In the genomic region with DNA sequence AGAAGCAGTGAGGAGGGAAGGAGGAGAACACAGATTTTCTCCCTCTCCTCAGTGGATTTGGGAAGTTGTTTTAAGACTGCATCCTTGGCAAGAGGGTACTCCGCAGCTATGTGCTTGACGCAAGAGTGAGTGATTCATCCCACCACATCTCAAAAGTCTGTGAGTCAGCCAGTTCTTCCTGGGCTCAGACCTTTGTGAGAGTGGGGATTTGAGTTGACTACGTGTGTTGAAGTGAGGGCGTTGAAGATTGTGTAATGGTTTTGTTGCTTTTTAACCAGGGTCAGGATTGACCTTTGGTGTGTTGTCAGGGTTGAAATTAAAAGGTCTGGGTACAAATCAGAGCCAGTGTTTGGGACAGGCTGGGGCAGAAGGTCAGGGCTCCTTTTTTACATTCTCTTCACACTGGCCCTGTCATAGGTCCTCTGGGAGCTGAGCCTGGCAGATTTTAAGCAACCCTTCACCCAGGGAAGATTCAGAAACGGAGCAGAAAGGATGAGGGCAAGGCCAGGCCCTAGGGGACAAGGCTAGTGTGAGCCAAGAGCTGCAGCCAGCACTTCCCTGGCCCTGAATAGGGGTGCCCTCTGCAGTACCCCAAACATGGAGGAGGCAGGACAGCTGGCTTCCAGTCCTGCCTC, we compare ENCODE assay signal across 1 cellular context.
A peak's percentile ranks its signal among the peaks of the same experiment; 100 is the strongest.
TF ChIP-seq lines count a peak whose summit lies in the region.

No MANE protein-coding gene starts in this region.

TF ChIP-seq in HepG2, 621 proteins besides CTCF, POLR2A, EP300 and RAD21 (continued from another document and continues in another):
- TF ChIP-seq, protein P1, sequence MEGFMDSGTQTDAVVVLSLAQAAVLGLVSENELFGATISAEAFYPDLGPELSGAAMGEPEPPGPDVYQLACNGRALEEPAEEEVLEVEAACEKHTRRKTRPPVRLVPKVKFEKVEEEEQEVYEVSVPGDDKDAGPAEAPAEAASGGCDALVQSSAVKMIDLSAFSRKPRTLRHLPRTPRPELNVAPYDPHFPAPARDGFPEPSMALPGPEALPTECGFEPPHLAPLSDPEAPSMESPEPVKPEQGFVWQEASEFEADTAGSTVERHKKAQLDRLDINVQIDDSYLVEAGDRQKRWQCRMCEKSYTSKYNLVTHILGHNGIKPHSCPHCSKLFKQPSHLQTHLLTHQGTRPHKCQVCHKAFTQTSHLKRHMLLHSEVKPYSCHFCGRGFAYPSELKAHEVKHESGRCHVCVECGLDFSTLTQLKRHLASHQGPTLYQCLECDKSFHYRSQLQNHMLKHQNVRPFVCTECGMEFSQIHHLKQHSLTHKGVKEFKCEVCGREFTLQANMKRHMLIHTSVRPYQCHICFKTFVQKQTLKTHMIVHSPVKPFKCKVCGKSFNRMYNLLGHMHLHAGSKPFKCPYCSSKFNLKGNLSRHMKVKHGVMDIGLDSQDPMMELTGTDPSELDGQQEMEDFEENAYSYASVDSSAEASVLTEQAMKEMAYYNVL (CRISPR knock-in tag; IDR thresholded peaks at IDR 0.05; ENCODE audit: borderline replicate concordance): peak; percentile 91
- no peak for TF ChIP-seq YY1 (IDR thresholded peaks at IDR 0.05; ENCODE audit: insufficient read depth, insufficient replicate concordance, low read depth, low read length)
- TF ChIP-seq ZNF749 (CRISPR knock-in tag; IDR thresholded peaks at IDR 0.05; ENCODE audit: borderline replicate concordance): 0 out of 2 replicates have a peak, but pooled peaks have one; percentile 14
- TF ChIP-seq NAIF1 (CRISPR knock-in tag; IDR thresholded peaks at IDR 0.05; ENCODE audit: borderline replicate concordance): no peak
- TF ChIP-seq ZBTB21 (CRISPR knock-in tag; IDR thresholded peaks at IDR 0.05): peak; percentile 72
- TF ChIP-seq ZNF678 (CRISPR knock-in tag; IDR thresholded peaks at IDR 0.05): no peak
- peak; percentile 93 for TF ChIP-seq ZNF816 (CRISPR knock-in tag; IDR thresholded peaks at IDR 0.05; ENCODE audit: borderline replicate concordance)
- TF ChIP-seq SKI (IDR thresholded peaks at IDR 0.05; ENCODE audit: partially characterized antibody): peak; percentile 61
- peak; percentile 100 for TF ChIP-seq FOSL2 (CRISPR knock-in tag; IDR thresholded peaks at IDR 0.05)
- TF ChIP-seq ZNF556 (CRISPR knock-in tag; IDR thresholded peaks at IDR 0.05; ENCODE audit: borderline replicate concordance): peak; percentile 73; the same call in 1 of the 2 replicates
- peak; percentile 71 for TF ChIP-seq PHF5A (CRISPR knock-in tag; IDR thresholded peaks at IDR 0.05; ENCODE audit: low read depth, unreplicated experiment)
- TF ChIP-seq U2AF1 (optimal IDR thresholded peaks at IDR 0.05; ENCODE audit: low read depth, low read length): no peak
- TF ChIP-seq, protein P2, sequence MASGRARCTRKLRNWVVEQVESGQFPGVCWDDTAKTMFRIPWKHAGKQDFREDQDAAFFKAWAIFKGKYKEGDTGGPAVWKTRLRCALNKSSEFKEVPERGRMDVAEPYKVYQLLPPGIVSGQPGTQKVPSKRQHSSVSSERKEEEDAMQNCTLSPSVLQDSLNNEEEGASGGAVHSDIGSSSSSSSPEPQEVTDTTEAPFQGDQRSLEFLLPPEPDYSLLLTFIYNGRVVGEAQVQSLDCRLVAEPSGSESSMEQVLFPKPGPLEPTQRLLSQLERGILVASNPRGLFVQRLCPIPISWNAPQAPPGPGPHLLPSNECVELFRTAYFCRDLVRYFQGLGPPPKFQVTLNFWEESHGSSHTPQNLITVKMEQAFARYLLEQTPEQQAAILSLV (CRISPR knock-in tag; IDR thresholded peaks at IDR 0.05; ENCODE audit: borderline replicate concordance): no peak
- TF ChIP-seq FOXO1 (CRISPR knock-in tag; IDR thresholded peaks at IDR 0.05): peak; percentile 93
- TF ChIP-seq, protein P3, sequence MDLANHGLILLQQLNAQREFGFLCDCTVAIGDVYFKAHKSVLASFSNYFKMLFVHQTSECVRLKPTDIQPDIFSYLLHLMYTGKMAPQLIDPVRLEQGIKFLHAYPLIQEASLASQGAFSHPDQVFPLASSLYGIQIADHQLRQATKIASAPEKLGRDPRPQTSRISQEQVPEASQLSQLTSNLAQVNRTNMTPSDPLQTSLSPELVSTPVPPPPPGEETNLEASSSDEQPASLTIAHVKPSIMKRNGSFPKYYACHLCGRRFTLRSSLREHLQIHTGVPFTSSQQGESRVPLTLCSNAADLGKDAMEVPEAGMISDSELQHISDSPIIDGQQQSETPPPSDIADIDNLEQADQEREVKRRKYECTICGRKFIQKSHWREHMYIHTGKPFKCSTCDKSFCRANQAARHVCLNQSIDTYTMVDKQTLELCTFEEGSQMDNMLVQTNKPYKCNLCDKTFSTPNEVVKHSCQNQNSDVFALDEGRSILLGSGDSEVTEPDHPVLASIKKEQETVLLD (CRISPR knock-in tag; IDR thresholded peaks at IDR 0.05; ENCODE audit: low read depth): no peak
- TF ChIP-seq KDM6A (CRISPR knock-in tag; IDR thresholded peaks at IDR 0.05; ENCODE audit: low read depth): peak; percentile 61
- peak; percentile 97 for TF ChIP-seq CEBPG (CRISPR knock-in tag; IDR thresholded peaks at IDR 0.05)
- TF ChIP-seq, protein P4, sequence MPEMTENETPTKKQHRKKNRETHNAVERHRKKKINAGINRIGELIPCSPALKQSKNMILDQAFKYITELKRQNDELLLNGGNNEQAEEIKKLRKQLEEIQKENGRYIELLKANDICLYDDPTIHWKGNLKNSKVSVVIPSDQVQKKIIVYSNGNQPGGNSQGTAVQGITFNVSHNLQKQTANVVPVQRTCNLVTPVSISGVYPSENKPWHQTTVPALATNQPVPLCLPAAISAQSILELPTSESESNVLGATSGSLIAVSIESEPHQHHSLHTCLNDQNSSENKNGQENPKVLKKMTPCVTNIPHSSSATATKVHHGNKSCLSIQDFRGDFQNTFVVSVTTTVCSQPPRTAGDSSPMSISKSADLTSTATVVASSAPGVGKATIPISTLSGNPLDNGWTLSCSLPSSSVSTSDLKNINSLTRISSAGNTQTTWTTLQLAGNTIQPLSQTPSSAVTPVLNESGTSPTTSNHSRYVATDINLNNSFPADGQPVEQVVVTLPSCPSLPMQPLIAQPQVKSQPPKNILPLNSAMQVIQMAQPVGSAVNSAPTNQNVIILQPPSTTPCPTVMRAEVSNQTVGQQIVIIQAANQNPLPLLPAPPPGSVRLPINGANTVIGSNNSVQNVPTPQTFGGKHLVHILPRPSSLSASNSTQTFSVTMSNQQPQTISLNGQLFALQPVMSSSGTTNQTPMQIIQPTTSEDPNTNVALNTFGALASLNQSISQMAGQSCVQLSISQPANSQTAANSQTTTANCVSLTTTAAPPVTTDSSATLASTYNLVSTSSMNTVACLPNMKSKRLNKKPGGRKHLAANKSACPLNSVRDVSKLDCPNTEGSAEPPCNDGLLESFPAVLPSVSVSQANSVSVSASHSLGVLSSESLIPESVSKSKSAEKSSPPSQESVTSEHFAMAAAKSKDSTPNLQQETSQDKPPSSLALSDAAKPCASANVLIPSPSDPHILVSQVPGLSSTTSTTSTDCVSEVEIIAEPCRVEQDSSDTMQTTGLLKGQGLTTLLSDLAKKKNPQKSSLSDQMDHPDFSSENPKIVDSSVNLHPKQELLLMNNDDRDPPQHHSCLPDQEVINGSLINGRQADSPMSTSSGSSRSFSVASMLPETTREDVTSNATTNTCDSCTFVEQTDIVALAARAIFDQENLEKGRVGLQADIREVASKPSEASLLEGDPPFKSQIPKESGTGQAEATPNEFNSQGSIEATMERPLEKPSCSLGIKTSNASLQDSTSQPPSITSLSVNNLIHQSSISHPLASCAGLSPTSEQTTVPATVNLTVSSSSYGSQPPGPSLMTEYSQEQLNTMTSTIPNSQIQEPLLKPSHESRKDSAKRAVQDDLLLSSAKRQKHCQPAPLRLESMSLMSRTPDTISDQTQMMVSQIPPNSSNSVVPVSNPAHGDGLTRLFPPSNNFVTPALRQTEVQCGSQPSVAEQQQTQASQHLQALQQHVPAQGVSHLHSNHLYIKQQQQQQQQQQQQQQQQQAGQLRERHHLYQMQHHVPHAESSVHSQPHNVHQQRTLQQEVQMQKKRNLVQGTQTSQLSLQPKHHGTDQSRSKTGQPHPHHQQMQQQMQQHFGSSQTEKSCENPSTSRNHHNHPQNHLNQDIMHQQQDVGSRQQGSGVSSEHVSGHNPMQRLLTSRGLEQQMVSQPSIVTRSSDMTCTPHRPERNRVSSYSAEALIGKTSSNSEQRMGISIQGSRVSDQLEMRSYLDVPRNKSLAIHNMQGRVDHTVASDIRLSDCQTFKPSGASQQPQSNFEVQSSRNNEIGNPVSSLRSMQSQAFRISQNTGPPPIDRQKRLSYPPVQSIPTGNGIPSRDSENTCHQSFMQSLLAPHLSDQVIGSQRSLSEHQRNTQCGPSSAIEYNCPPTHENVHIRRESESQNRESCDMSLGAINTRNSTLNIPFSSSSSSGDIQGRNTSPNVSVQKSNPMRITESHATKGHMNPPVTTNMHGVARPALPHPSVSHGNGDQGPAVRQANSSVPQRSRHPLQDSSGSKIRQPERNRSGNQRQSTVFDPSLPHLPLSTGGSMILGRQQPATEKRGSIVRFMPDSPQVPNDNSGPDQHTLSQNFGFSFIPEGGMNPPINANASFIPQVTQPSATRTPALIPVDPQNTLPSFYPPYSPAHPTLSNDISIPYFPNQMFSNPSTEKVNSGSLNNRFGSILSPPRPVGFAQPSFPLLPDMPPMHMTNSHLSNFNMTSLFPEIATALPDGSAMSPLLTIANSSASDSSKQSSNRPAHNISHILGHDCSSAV (CRISPR knock-in tag; IDR thresholded peaks at IDR 0.05; ENCODE audit: borderline replicate concordance): 0 out of 2 replicates have a peak, but pooled peaks have one; percentile 45
- TF ChIP-seq ZNF333 (CRISPR knock-in tag; IDR thresholded peaks at IDR 0.05; ENCODE audit: borderline replicate concordance): no peak
- peak; percentile 83; the same call in 1 of the 2 replicates for TF ChIP-seq FOXK1 (CRISPR knock-in tag; IDR thresholded peaks at IDR 0.05; ENCODE audit: borderline replicate concordance, low read depth)
- TF ChIP-seq, protein P5, sequence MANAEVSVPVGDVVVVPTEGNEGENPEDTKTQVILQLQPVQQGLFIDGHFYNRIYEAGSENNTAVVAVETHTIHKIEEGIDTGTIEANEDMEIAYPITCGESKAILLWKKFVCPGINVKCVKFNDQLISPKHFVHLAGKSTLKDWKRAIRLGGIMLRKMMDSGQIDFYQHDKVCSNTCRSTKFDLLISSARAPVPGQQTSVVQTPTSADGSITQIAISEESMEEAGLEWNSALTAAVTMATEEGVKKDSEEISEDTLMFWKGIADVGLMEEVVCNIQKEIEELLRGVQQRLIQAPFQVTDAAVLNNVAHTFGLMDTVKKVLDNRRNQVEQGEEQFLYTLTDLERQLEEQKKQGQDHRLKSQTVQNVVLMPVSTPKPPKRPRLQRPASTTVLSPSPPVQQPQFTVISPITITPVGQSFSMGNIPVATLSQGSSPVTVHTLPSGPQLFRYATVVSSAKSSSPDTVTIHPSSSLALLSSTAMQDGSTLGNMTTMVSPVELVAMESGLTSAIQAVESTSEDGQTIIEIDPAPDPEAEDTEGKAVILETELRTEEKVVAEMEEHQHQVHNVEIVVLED (CRISPR knock-in tag; IDR thresholded peaks at IDR 0.05; ENCODE audit: borderline replicate concordance): peak; percentile 54; the same call in 1 of the 2 replicates
- no peak for TF ChIP-seq GTF2F1 (IDR thresholded peaks at IDR 0.05; ENCODE audit: low read length)
- TF ChIP-seq PHF21A (CRISPR knock-in tag; IDR thresholded peaks at IDR 0.05): peak; percentile 100
- TF ChIP-seq, protein P6, sequence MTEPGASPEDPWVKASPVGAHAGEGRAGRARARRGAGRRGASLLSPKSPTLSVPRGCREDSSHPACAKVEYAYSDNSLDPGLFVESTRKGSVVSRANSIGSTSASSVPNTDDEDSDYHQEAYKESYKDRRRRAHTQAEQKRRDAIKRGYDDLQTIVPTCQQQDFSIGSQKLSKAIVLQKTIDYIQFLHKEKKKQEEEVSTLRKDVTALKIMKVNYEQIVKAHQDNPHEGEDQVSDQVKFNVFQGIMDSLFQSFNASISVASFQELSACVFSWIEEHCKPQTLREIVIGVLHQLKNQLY (CRISPR knock-in tag; IDR thresholded peaks at IDR 0.05): no peak
- TF ChIP-seq NPAS2 (CRISPR knock-in tag; IDR thresholded peaks at IDR 0.05; ENCODE audit: borderline replicate concordance): no peak
- TF ChIP-seq CBFB (CRISPR knock-in tag; IDR thresholded peaks at IDR 0.05): peak; percentile 51; the same call in 1 of the 2 replicates
- peak; percentile 35; the same call in 1 of the 2 replicates for TF ChIP-seq NFYC (CRISPR knock-in tag; IDR thresholded peaks at IDR 0.05)
- no peak for TF ChIP-seq ADNP (CRISPR knock-in tag; IDR thresholded peaks at IDR 0.05)
- TF ChIP-seq, protein P7, sequence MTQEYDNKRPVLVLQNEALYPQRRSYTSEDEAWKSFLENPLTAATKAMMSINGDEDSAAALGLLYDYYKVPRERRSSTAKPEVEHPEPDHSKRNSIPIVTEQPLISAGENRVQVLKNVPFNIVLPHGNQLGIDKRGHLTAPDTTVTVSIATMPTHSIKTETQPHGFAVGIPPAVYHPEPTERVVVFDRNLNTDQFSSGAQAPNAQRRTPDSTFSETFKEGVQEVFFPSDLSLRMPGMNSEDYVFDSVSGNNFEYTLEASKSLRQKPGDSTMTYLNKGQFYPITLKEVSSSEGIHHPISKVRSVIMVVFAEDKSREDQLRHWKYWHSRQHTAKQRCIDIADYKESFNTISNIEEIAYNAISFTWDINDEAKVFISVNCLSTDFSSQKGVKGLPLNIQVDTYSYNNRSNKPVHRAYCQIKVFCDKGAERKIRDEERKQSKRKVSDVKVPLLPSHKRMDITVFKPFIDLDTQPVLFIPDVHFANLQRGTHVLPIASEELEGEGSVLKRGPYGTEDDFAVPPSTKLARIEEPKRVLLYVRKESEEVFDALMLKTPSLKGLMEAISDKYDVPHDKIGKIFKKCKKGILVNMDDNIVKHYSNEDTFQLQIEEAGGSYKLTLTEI (CRISPR knock-in tag; conservative IDR thresholded peaks at IDR 0.05): no peak
- TF ChIP-seq, protein P8, sequence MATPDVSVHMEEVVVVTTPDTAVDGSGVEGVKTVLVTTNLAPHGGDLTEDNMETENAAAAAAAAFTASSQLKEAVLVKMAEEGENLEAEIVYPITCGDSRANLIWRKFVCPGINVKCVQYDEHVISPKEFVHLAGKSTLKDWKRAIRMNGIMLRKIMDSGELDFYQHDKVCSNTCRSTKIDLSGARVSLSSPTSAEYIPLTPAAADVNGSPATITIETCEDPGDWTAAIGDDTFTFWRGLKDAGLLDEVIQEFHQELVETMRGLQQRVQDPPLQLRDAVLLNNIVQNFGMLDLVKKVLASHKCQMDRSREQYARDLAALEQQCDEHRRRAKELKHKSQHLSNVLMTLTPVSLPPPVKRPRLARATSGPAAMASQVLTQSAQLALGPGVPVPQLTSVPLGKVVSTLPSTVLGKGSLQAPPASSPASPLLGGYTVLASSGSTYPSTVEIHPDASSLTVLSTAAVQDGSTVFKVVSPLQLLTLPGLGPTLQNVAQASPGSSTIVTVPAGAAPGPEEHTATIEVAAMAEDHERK (CRISPR knock-in tag; IDR thresholded peaks at IDR 0.05; ENCODE audit: low read depth): no peak
- TF ChIP-seq ZNF552 (CRISPR knock-in tag; IDR thresholded peaks at IDR 0.05; ENCODE audit: borderline replicate concordance): no peak
- no peak for TF ChIP-seq SP2 (CRISPR knock-in tag; IDR thresholded peaks at IDR 0.05)
- TF ChIP-seq, protein P9, sequence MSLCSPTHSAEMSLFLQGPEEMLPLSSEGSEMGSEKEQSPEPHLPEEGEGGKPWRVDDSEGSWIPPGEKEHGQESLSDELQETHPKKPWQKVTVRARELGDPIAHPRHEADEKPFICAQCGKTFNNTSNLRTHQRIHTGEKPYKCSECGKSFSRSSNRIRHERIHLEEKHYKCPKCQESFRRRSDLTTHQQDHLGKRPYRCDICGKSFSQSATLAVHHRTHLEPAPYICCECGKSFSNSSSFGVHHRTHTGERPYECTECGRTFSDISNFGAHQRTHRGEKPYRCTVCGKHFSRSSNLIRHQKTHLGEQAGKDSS (CRISPR knock-in tag; IDR thresholded peaks at IDR 0.05; ENCODE audit: borderline replicate concordance, low read depth): peak; percentile 29; the same call in 1 of the 2 replicates
- TF ChIP-seq KLF6 (CRISPR knock-in tag; IDR thresholded peaks at IDR 0.05): peak; percentile 73; the same call in 1 of the 2 replicates
- TF ChIP-seq ZKSCAN1 (IDR thresholded peaks at IDR 0.05; ENCODE audit: low read length): no peak
